In the genomic region with DNA sequence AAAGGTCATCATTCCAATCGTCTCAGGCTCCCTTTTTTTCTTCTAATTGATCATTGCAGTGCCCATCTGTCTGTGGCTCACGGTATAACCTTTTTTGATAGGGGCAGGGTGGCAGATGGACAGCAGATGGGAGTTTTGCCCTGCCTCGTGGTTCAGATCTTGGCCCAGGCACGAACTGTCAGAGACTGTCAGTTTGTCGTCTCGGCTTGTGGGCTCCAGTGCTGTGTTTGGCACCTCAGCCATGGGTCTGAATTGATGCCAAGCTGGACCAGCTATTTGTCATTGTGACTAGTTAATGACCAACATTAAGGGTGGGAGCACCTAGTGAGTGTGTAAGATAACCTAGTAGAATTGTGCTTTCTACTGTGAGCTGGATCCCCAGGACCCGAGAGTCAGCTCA, we compare ENCODE assay signal across 1 cellular context.
TF ChIP-seq lines count a peak whose summit lies in the region.

No MANE protein-coding gene starts in this region.

TF ChIP-seq in GM12878, 131 proteins besides CTCF, POLR2A, EP300 and RAD21 (continued from another document):
- TF ChIP-seq, protein P1, sequence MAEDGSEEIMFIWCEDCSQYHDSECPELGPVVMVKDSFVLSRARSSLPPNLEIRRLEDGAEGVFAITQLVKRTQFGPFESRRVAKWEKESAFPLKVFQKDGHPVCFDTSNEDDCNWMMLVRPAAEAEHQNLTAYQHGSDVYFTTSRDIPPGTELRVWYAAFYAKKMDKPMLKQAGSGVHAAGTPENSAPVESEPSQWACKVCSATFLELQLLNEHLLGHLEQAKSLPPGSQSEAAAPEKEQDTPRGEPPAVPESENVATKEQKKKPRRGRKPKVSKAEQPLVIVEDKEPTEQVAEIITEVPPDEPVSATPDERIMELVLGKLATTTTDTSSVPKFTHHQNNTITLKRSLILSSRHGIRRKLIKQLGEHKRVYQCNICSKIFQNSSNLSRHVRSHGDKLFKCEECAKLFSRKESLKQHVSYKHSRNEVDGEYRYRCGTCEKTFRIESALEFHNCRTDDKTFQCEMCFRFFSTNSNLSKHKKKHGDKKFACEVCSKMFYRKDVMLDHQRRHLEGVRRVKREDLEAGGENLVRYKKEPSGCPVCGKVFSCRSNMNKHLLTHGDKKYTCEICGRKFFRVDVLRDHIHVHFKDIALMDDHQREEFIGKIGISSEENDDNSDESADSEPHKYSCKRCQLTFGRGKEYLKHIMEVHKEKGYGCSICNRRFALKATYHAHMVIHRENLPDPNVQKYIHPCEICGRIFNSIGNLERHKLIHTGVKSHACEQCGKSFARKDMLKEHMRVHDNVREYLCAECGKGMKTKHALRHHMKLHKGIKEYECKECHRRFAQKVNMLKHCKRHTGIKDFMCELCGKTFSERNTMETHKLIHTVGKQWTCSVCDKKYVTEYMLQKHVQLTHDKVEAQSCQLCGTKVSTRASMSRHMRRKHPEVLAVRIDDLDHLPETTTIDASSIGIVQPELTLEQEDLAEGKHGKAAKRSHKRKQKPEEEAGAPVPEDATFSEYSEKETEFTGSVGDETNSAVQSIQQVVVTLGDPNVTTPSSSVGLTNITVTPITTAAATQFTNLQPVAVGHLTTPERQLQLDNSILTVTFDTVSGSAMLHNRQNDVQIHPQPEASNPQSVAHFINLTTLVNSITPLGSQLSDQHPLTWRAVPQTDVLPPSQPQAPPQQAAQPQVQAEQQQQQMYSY (CRISPR knock-in tag; IDR thresholded peaks at IDR 0.05): no peak
- TF ChIP-seq, protein P2, sequence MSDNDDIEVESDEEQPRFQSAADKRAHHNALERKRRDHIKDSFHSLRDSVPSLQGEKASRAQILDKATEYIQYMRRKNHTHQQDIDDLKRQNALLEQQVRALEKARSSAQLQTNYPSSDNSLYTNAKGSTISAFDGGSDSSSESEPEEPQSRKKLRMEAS (IDR thresholded peaks at IDR 0.05; ENCODE audit: low read depth, low read length): no peak
- no peak for TF ChIP-seq ZZZ3 (IDR thresholded peaks at IDR 0.05; ENCODE audit: control insufficient read depth, insufficient read length, low read depth)
TF ChIP-seq in GM12878: peak in this region for 0.
